ENCODE assay signal across 1 cellular context in genomic region chr6:41531591-41532582, GRCh38.
TF ChIP-seq lines count a peak whose summit lies in the region.

No MANE protein-coding gene starts in this region.

TF ChIP-seq in GM12878, 131 proteins besides CTCF, POLR2A, EP300 and RAD21 (continued from another document and continues in another):
- 0 out of 2 replicates have a peak, but pooled peaks have one; percentile 7 for TF ChIP-seq ZBTB40 (IDR thresholded peaks at IDR 0.05; ENCODE audit: borderline replicate concordance)
- peak; percentile 84; the same call in 1 of the 2 replicates for TF ChIP-seq TCF7 (IDR thresholded peaks at IDR 0.05; ENCODE audit: borderline replicate concordance)
- TF ChIP-seq ASH2L (IDR thresholded peaks at IDR 0.05; ENCODE audit: borderline replicate concordance, low read depth): peak; percentile 91; the same call in 1 of the 2 replicates
- TF ChIP-seq PAX5 (IDR thresholded peaks at IDR 0.05; ENCODE audit: borderline replicate concordance, low read depth, low read length): peak; percentile 77
- peak; percentile 86; the same call in 1 of the 2 replicates for TF ChIP-seq RCOR1 (conservative IDR thresholded peaks at IDR 0.05; ENCODE audit: low read depth, low read length)
- peak in 1 of 2 experiments; percentile 88; a peak in 1 of 4 replicates for TF ChIP-seq CEBPB (IDR thresholded peaks at IDR 0.05; ENCODE audit: borderline replicate concordance in 1 of 2, low read depth in 2 of 2, low read length in 2 of 2)
- TF ChIP-seq POLR2AphosphoS2 (IDR thresholded peaks at IDR 0.05; ENCODE audit: low read depth, low read length): no peak
- TF ChIP-seq SPI1 (IDR thresholded peaks at IDR 0.05; ENCODE audit: borderline replicate concordance, insufficient read depth, low read depth, low read length): peak; percentile 78; the same call in 1 of the 2 replicates
- TF ChIP-seq IRF5 (IDR thresholded peaks at IDR 0.05; ENCODE audit: borderline replicate concordance): no peak
- TF ChIP-seq RAD51 (IDR thresholded peaks at IDR 0.05): 0 out of 2 replicates have a peak, but pooled peaks have one; percentile 21
- peak; percentile 80 for TF ChIP-seq ZNF687 (IDR thresholded peaks at IDR 0.05)
- peak; percentile 95 for TF ChIP-seq MTA2 (IDR thresholded peaks at IDR 0.05; ENCODE audit: low read depth)
- TF ChIP-seq SIX5 (IDR thresholded peaks at IDR 0.05; ENCODE audit: low read depth, low read length, severe bottlenecking): no peak
- peak; percentile 41; the same call in 2 of the 3 replicates for TF ChIP-seq POU2F2 (IDR thresholded peaks at IDR 0.05; ENCODE audit: borderline replicate concordance, low read depth, low read length)
- no peak for TF ChIP-seq RBBP5 (conservative IDR thresholded peaks at IDR 0.05)
- TF ChIP-seq CEBPZ (IDR thresholded peaks at IDR 0.05; ENCODE audit: low read depth, low read length): no peak
- peak; percentile 80 for TF ChIP-seq BACH1 (IDR thresholded peaks at IDR 0.05; ENCODE audit: borderline replicate concordance)
- no peak for TF ChIP-seq USF2 (IDR thresholded peaks at IDR 0.05; ENCODE audit: borderline replicate concordance, low read depth, low read length)
- TF ChIP-seq ZBTB11 (CRISPR knock-in tag; IDR thresholded peaks at IDR 0.05): no peak
- no peak for TF ChIP-seq KDM1A (IDR thresholded peaks at IDR 0.05; ENCODE audit: borderline replicate concordance)
- TF ChIP-seq ZNF207 (IDR thresholded peaks at IDR 0.05; ENCODE audit: borderline replicate concordance): peak; percentile 87
- peak; percentile 73 for TF ChIP-seq SP1 (IDR thresholded peaks at IDR 0.05; ENCODE audit: low read depth, low read length)
- peak; percentile 93 for TF ChIP-seq BCL11A (IDR thresholded peaks at IDR 0.05; ENCODE audit: low read depth, low read length)
- no peak; the same call in 1 of the 2 replicates for TF ChIP-seq HCFC1 (IDR thresholded peaks at IDR 0.05; ENCODE audit: low read length)
- no peak for TF ChIP-seq SUZ12 (IDR thresholded peaks at IDR 0.05; ENCODE audit: unreplicated experiment)
- peak; percentile 8 for TF ChIP-seq ZNF592 (IDR thresholded peaks at IDR 0.05)
- no peak for TF ChIP-seq CBX3 (IDR thresholded peaks at IDR 0.05; ENCODE audit: borderline replicate concordance, low read depth)
- peak; percentile 66; the same call in 1 of the 2 replicates for TF ChIP-seq MXI1 (IDR thresholded peaks at IDR 0.05; ENCODE audit: low read depth, low read length)
- peak; percentile 38; the same call in 1 of the 2 replicates for TF ChIP-seq MYB (IDR thresholded peaks at IDR 0.05; ENCODE audit: borderline replicate concordance, low read depth, low read length)
- TF ChIP-seq SMARCA5 (IDR thresholded peaks at IDR 0.05): peak; percentile 70; the same call in 1 of the 2 replicates
- peak; percentile 90 for TF ChIP-seq BCL3 (IDR thresholded peaks at IDR 0.05; ENCODE audit: borderline replicate concordance, insufficient read depth, low read depth, low read length, poor library complexity, severe bottlenecking)
